ENCODE assay signal across 25 cellular contexts in genomic region chr15:28260317-28260716, GRCh38.
"Had no signal": no experiment of that assay in that cellular context is flagged by ENCODE, and none has a peak within 500 bp of the region (broad histone marks: within the 10 kb centered on the region; RNA-seq: fewer than 3 reads in every experiment).

No MANE protein-coding gene starts in this region.

- H3K9me3 Mint-ChIP-seq: activated CD8-positive, alpha-beta T cell treated with anti-CD3 and anti-CD28 coated beads for 36 hours; activated naive CD4-positive, alpha-beta T cell treated with anti-CD3 and anti-CD28 coated beads, Interleukin-2, amount 50 U/mL, for 24 hours; activated T-helper 1 cell treated with anti-CD3 and anti-CD28 coated beads, Interleukin-12 subunit alpha, Interleukin-12 subunit beta, Interleukin-2, Interleukin-4 antibody, amounts not matched to agents 30 ng/mL and 10 ng/mL and 1 ng/mL, durations not matched to agents 14 hours and 24 hours and 36 hours; T-helper 1 cell treated with Interleukin-12 subunit alpha and Interleukin-12 subunit beta and Interleukin-4 antibody, amounts not matched to agents 30 μg/mL and 1 μg/mL, for 36 hours had no signal

- H3K27me3 Mint-ChIP-seq: activated CD8-positive, alpha-beta T cell treated with anti-CD3 and anti-CD28 coated beads for 36 hours; activated naive CD4-positive, alpha-beta T cell treated with anti-CD3 and anti-CD28 coated beads, Interleukin-2, amount 50 U/mL, for 24 hours had no signal

- H3K4me3 ChIP-seq: cardiac muscle cell had no signal

- H3K27ac ChIP-seq: brain microvascular endothelial cell, cardiac muscle cell, KMS-11 had no signal

- H3K27me3 ChIP-seq: brain microvascular endothelial cell, cardiac muscle cell had no signal

- ATAC-seq: activated CD4-positive, CD25-positive, alpha-beta regulatory T cell treated with anti-CD3 and anti-CD28 coated beads, Interleukin-2, amount 50 U/mL, for 24 hours; activated CD8-positive, alpha-beta T cell treated with anti-CD3 and anti-CD28 coated beads for 36 hours; Panc1 had no signal

- H3K9ac ChIP-seq: KMS-11 had no signal

- H3K4me3 Mint-ChIP-seq: activated CD8-positive, alpha-beta T cell treated with anti-CD3 and anti-CD28 coated beads for 36 hours; activated naive CD4-positive, alpha-beta T cell treated with anti-CD3 and anti-CD28 coated beads, Interleukin-2, amount 50 U/mL, for 24 hours; activated T-helper 1 cell treated with anti-CD3 and anti-CD28 coated beads, Interleukin-12 subunit alpha, Interleukin-12 subunit beta, Interleukin-2, Interleukin-4 antibody, amounts not matched to agents 30 ng/mL and 10 ng/mL and 1 ng/mL, durations not matched to agents 14 hours and 24 hours and 36 hours; T-helper 1 cell treated with Interleukin-12 subunit alpha and Interleukin-12 subunit beta and Interleukin-4 antibody, amounts not matched to agents 30 μg/mL and 1 μg/mL, for 36 hours had no signal

- H3K4me2 ChIP-seq: KMS-11 had no signal

- DNase-seq: activated CD4-positive, alpha-beta T cell treated with anti-CD3 and anti-CD28 coated beads for 4 hours; activated CD8-positive, alpha-beta memory T cell treated with anti-CD3 and anti-CD28 coated beads, Interleukin-2, amount 50 U/mL, for 4 hours; activated CD8-positive, alpha-beta T cell treated with anti-CD3 and anti-CD28 coated beads for 36 hours; activated effector memory CD4-positive, alpha-beta T cell treated with Interleukin-2 at 50 U/mL for 16 hours; activated naive CD4-positive, alpha-beta T cell; activated T-cell treated with anti-CD3 and anti-CD28 coated beads, Interleukin-2, amount 50 U/mL, for 1 hour; brain microvascular endothelial cell; cerebellar nuclear complex; NCI-H1092; NCI-H1436; NCI-H1694 treated with DMSO at 0.1 percent for 48 hours; NCI-H2081; NCI-H510A treated with DMSO at 0.1 percent for 48 hours; NCI-H69; NK-92 treated with Interleukin-12 subunit alpha and Interleukin-12 subunit beta, amount 100 ng/mL, for 24 hours; OCI-M1; RPMI8226; SHP77 treated with DMSO at 0.1 percent for 48 hours had no signal

- H3K27ac Mint-ChIP-seq: activated CD8-positive, alpha-beta T cell treated with anti-CD3 and anti-CD28 coated beads for 36 hours; activated naive CD4-positive, alpha-beta T cell treated with anti-CD3 and anti-CD28 coated beads, Interleukin-2, amount 50 U/mL, for 24 hours; activated T-helper 1 cell treated with anti-CD3 and anti-CD28 coated beads, Interleukin-12 subunit alpha, Interleukin-12 subunit beta, Interleukin-2, Interleukin-4 antibody, amounts not matched to agents 30 ng/mL and 10 ng/mL and 1 ng/mL, durations not matched to agents 14 hours and 24 hours and 36 hours; T-helper 1 cell treated with Interleukin-12 subunit alpha and Interleukin-12 subunit beta and Interleukin-4 antibody, amounts not matched to agents 30 μg/mL and 1 μg/mL, for 36 hours had no signal
